Comparison of ENCODE assay signal across 20 cellular contexts in genomic region chr12:75209782-75210138, GRCh38. TPM values are rescaled to one million over a fixed set of nuclear protein-coding genes. Genes with fewer than 3 reads are reported as not detected.
A peak's percentile ranks its signal among the peaks of the same experiment; 100 is the strongest.
DNase-seq lines count a peak whose midpoint lies in the region; ATAC-seq, FAIRE-seq and TF ChIP-seq lines count a peak whose summit lies in the region.
"Had no signal": no experiment of that assay in that cellular context is flagged by ENCODE, and none has a peak within 500 bp of the region (broad histone marks: within the 10 kb centered on the region; RNA-seq: fewer than 3 reads in every experiment).

TSS of gene KCNC2 (minus strand) at chr12:75209839.

- WGBS in A549 (ENCODE audit: missing lambda C conversion rate) = 13% methylated on average over 4 of the region's 4 CpGs
- WGBS in endodermal cell (ENCODE audit: insufficient coverage in 1 of 2, insufficient read length in 1 of 2), 2 experiments = 46 to 88% methylated on average over 1 to 4 of the region's 4 CpGs
- WGBS in small intestine, 3 donors = 29 to 36% (median 31%) methylated on average over 4 of the region's 4 CpGs

- FAIRE-seq in A549 (lab: Jason Lieb, UNC) (no peak), small intestine (lab: Jason Lieb, UNC) (no peak)
- FAIRE-seq: GM12892 had no signal

- no peaks in the 10 kb centered on the region for H3K36me3 Mint-ChIP-seq in endodermal cell (ENCODE audit: low read depth)
- H3K36me3 Mint-ChIP-seq in nephron progenitor cell (ENCODE audit: low read depth) = no peaks in the 10 kb centered on the region
- H3K36me3 Mint-ChIP-seq: CD8-positive, alpha-beta T cell had no signal

- H3K9me3 ChIP-seq in A549 (no peaks in the 10 kb centered on the region), endodermal cell (ENCODE audit: control insufficient read depth, low read length) (no peaks in the 10 kb centered on the region), lower lobe of right lung (no peaks in the 10 kb centered on the region), small intestine (ENCODE audit: control insufficient read depth, low read depth) (no peaks in the 10 kb centered on the region)
- H3K9me3 ChIP-seq: ascending aorta had no signal

- TF ChIP-seq POLR2A in A549 (IDR thresholded peaks at IDR 0.05; ENCODE audit: low read length) = no peak

- peaks cover 8% of the 10 kb centered on the region for H3K4me1 Mint-ChIP-seq in endodermal cell
- peaks cover 15% of the 10 kb centered on the region for H3K4me1 Mint-ChIP-seq in nephron progenitor cell

- TF ChIP-seq CTCF in A549 (IDR thresholded peaks at IDR 0.05) (no peak), endodermal cell (conservative IDR thresholded peaks at IDR 0.05) (no peak), nephron progenitor cell (IDR thresholded peaks at IDR 0.05) (no peak), lower lobe of right lung (IDR thresholded peaks at IDR 0.05) (no peak)

- TF ChIP-seq RAD21 in A549 (conservative IDR thresholded peaks at IDR 0.05 in 1 of 2, IDR thresholded peaks at IDR 0.05 in 1 of 2) = no peak

- H3K27ac Mint-ChIP-seq in endodermal cell (no peak within 1 kb of the TSS), nephron progenitor cell (no peak within 1 kb of the TSS)
- H3K27ac Mint-ChIP-seq: CD8-positive, alpha-beta T cell had no signal

- H3K4me1 ChIP-seq in A549 (no peaks in the 10 kb centered on the region), endodermal cell (ENCODE audit: control insufficient read depth, insufficient read depth, low read length) (no peaks in the 10 kb centered on the region), lower lobe of right lung (no peaks in the 10 kb centered on the region), small intestine (ENCODE audit: control insufficient read depth in 2 of 2, insufficient read depth in 1 of 2, low read depth in 1 of 2, low read length in 1 of 2) (no peaks in the 10 kb centered on the region)
- H3K4me1 ChIP-seq: ascending aorta had no signal

- CTCF ChIA-PET in A549 (lab: Yijun Ruan, JAX) = interaction anchor here (0.6 kb wide), 2 partner anchors 213 to 516 kb away, joined by 3 read pairs; no protein-coding TSS in a partner anchor

- POLR2A ChIA-PET in A549 (lab: Yijun Ruan, JAX) = no interaction called here

- no peak for TF ChIP-seq EP300 in A549 (IDR thresholded peaks at IDR 0.05)

- H3K4me2 ChIP-seq in A549 = peak within 1 kb of the TSS; percentile 56

- H3K27me3 Mint-ChIP-seq in endodermal cell (ENCODE audit: insufficient read depth) (peaks cover 66% of the 10 kb centered on the region), nephron progenitor cell (ENCODE audit: low read depth, poor library complexity) (peaks cover 74% of the 10 kb centered on the region)

- H3K9me3 Mint-ChIP-seq in endodermal cell (peaks cover 4% of the 10 kb centered on the region), nephron progenitor cell (peaks cover 7% of the 10 kb centered on the region)
- H3K9me3 Mint-ChIP-seq: CD8-positive, alpha-beta T cell had no signal

- peaks cover 70% of the 10 kb centered on the region for H3K27me3 ChIP-seq in endodermal cell (ENCODE audit: control insufficient read depth, insufficient read depth, low read length, poor library complexity, severe bottlenecking)
- peaks cover 35% of the 10 kb centered on the region for H3K27me3 ChIP-seq in lower lobe of right lung (ENCODE audit: low read depth)
- peaks cover 0 to 27% of the 10 kb centered on the region in 2 donors for H3K27me3 ChIP-seq in small intestine (ENCODE audit: control insufficient read depth in 2 of 2, insufficient read depth in 2 of 2, low read length in 2 of 2)

- no peak within 1 kb of the TSS for H3K9ac ChIP-seq in endodermal cell (ENCODE audit: extremely low read depth, low read length, poor library complexity, severe bottlenecking)

- DNase-seq in A549 (ENCODE audit: low read depth in 1 of 2, low spot score in 1 of 2) = no peak
- DNase-seq in NCI-H345 treated with DMSO at 0.1 percent for 48 hours (lab: John Stamatoyannopoulos, UW; ENCODE audit: unreplicated experiment) = peak; percentile 53
- no peak for DNase-seq in endodermal cell
- DNase-seq in nephron progenitor cell = no peak
- no peak for DNase-seq in lower lobe of right lung
- no peak for DNase-seq in central memory CD4-positive, alpha-beta T cell
- no peak for DNase-seq in small intestine
- no peak for DNase-seq in NCI-H2107 treated with DMSO at 0.1 percent for 48 hours (lab: John Stamatoyannopoulos, UW; ENCODE audit: unreplicated experiment)
- DNase-seq: activated gamma-delta T cell; CD8-positive, alpha-beta T cell; effector CD4-positive, alpha-beta T cell; NCI-H1436; SW 1271 had no signal

- no peak within 1 kb of the TSS for H3K4me3 ChIP-seq in A549
- H3K4me3 ChIP-seq in endodermal cell (ENCODE audit: low read length) = peak within 1 kb of the TSS; percentile 64
- H3K4me3 ChIP-seq in lower lobe of right lung = no peak within 1 kb of the TSS
- no peak within 1 kb of the TSS for H3K4me3 ChIP-seq in small intestine (ENCODE audit: low read depth in 1 of 2, low read length in 2 of 2)

- H3K27ac ChIP-seq in A549 = no peak within 1 kb of the TSS
- no peak within 1 kb of the TSS for H3K27ac ChIP-seq in endodermal cell (ENCODE audit: low read depth, low read length)
- no peak within 1 kb of the TSS for H3K27ac ChIP-seq in lower lobe of right lung
- no peak within 1 kb of the TSS for H3K27ac ChIP-seq in small intestine (ENCODE audit: low read depth in 1 of 2, low read length in 1 of 2)
- H3K27ac ChIP-seq: ascending aorta, HL-60 had no signal

- H3K4me3 Mint-ChIP-seq in endodermal cell = peak within 1 kb of the TSS; percentile 46
- H3K4me3 Mint-ChIP-seq in nephron progenitor cell = peak within 1 kb of the TSS; percentile 80
- H3K4me3 Mint-ChIP-seq: CD8-positive, alpha-beta T cell had no signal

- intact Hi-C loops in lower lobe of right lung (cut with DNase I) = no loop called here

- ATAC-seq in A549 (no peak), lower lobe of right lung (no peak)
- ATAC-seq: CD8-positive, alpha-beta T cell had no signal

- H3K36me3 ChIP-seq in endodermal cell (ENCODE audit: control insufficient read depth, insufficient read depth, low read length) (no peaks in the 10 kb centered on the region), lower lobe of right lung (no peaks in the 10 kb centered on the region), small intestine (ENCODE audit: control insufficient read depth in 2 of 2, insufficient read depth in 2 of 2, low read length in 2 of 2) (no peaks in the 10 kb centered on the region)
- H3K36me3 ChIP-seq: ascending aorta had no signal

TF ChIP-seq in A549, 52 proteins besides CTCF, POLR2A, EP300 and RAD21:
- TF ChIP-seq NFE2L2 (conservative IDR thresholded peaks at IDR 0.05; ENCODE audit: low read length) (no peak), FOSL2 (IDR thresholded peaks at IDR 0.05) (no peak), FOSL2 (CRISPR knock-in tag; IDR thresholded peaks at IDR 0.05) (no peak), NR3C1 (IDR thresholded peaks at IDR 0.05) (no peak), HEYL (CRISPR knock-in tag; IDR thresholded peaks at IDR 0.05) (no peak), ZFP36 (IDR thresholded peaks at IDR 0.05; ENCODE audit: borderline replicate concordance, partially characterized antibody) (no peak), HES2 (IDR thresholded peaks at IDR 0.05) (no peak), EHF (CRISPR knock-in tag; IDR thresholded peaks at IDR 0.05) (no peak), CBX2 (IDR thresholded peaks at IDR 0.05; ENCODE audit: borderline replicate concordance, low read depth) (no peak), HOXB13 (CRISPR knock-in tag; IDR thresholded peaks at IDR 0.05; ENCODE audit: low read depth) (no peak), RFX5 (IDR thresholded peaks at IDR 0.05) (no peak), ZC3H11A (IDR thresholded peaks at IDR 0.05) (no peak), SREBF2 (IDR thresholded peaks at IDR 0.05) (no peak)
- TF ChIP-seq, protein P1, sequence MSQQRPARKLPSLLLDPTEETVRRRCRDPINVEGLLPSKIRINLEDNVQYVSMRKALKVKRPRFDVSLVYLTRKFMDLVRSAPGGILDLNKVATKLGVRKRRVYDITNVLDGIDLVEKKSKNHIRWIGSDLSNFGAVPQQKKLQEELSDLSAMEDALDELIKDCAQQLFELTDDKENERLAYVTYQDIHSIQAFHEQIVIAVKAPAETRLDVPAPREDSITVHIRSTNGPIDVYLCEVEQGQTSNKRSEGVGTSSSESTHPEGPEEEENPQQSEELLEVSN (IDR thresholded peaks at IDR 0.05; ENCODE audit: borderline replicate concordance, low read depth) = no peak
- TF ChIP-seq, protein P2, sequence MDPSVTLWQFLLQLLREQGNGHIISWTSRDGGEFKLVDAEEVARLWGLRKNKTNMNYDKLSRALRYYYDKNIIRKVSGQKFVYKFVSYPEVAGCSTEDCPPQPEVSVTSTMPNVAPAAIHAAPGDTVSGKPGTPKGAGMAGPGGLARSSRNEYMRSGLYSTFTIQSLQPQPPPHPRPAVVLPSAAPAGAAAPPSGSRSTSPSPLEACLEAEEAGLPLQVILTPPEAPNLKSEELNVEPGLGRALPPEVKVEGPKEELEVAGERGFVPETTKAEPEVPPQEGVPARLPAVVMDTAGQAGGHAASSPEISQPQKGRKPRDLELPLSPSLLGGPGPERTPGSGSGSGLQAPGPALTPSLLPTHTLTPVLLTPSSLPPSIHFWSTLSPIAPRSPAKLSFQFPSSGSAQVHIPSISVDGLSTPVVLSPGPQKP (IDR thresholded peaks at IDR 0.05; ENCODE audit: low read depth, low read length) = no peak

RNA-seq across cellular contexts. Expression of gene KCNC2, which starts in this region (rescaled TPM):
- polyA plus RNA-seq in A549 (2011; rRNA removed) = not detected in 2 replicates
- polyA plus RNA-seq in A549 (2012; cell fraction: cytosol; rRNA removed) = not detected in 2 replicates
- polyA plus RNA-seq in A549 (2012; cell fraction: nucleus; rRNA removed) = not detected in 2 replicates
- not detected in 3 replicates for polyA plus RNA-seq in A549 (2017; fragmentation: RNase III; extraction: RNeasy Plus Mini Kit Qiagen cat#74134 plus additional on column Dnase treatment)
- not detected in 2 replicates for polyA minus RNA-seq in A549 (2011; rRNA and poly(A)+ RNA removed)
- not detected for total RNA-seq in endodermal cell
- polyA plus RNA-seq in endodermal cell (2013, experiment 1 of 2) = not detected
- not detected for polyA plus RNA-seq in endodermal cell (2013, experiment 2 of 2)
- total RNA-seq in lower lobe of right lung = not detected
- polyA plus RNA-seq in small intestine = under 1 TPM in 1 of 3 donors, not detected in 2; 0.12 TPM
- total RNA-seq: ascending aorta; CD8-positive, alpha-beta T cell; mononuclear cell; posterior vena cava; RPMI7951; subcutaneous adipose tissue had no signal
